In the genomic region with DNA sequence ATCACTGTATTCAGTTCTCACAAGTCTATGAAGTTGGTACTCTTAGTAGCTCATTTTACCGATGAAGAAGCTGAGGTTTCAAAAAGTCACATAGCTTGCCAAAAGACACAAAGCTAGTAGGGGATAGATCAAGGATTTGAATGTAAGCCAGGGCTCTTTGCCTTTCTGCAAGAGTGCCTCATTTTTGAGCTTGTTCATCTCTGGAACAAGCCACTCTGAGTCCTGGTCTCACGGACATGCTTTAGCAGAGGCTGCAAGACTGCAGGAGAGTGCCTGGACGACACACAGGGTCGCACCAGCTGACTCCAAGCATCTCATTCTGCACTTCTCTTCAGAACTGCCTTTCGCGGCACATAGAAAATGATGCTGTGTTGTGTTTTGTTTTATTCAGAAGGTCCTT, we compare ENCODE assay signal across 1 cellular context.
TF ChIP-seq lines count a peak whose summit lies in the region.

No MANE protein-coding gene starts in this region.

TF ChIP-seq in SK-N-SH, 30 proteins besides CTCF, POLR2A, EP300 and RAD21 (continued from another document):
- TF ChIP-seq, protein P1, sequence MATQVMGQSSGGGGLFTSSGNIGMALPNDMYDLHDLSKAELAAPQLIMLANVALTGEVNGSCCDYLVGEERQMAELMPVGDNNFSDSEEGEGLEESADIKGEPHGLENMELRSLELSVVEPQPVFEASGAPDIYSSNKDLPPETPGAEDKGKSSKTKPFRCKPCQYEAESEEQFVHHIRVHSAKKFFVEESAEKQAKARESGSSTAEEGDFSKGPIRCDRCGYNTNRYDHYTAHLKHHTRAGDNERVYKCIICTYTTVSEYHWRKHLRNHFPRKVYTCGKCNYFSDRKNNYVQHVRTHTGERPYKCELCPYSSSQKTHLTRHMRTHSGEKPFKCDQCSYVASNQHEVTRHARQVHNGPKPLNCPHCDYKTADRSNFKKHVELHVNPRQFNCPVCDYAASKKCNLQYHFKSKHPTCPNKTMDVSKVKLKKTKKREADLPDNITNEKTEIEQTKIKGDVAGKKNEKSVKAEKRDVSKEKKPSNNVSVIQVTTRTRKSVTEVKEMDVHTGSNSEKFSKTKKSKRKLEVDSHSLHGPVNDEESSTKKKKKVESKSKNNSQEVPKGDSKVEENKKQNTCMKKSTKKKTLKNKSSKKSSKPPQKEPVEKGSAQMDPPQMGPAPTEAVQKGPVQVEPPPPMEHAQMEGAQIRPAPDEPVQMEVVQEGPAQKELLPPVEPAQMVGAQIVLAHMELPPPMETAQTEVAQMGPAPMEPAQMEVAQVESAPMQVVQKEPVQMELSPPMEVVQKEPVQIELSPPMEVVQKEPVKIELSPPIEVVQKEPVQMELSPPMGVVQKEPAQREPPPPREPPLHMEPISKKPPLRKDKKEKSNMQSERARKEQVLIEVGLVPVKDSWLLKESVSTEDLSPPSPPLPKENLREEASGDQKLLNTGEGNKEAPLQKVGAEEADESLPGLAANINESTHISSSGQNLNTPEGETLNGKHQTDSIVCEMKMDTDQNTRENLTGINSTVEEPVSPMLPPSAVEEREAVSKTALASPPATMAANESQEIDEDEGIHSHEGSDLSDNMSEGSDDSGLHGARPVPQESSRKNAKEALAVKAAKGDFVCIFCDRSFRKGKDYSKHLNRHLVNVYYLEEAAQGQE (IDR thresholded peaks at IDR 0.05; ENCODE audit: low read depth, low read length), result no peak
- no peak for TF ChIP-seq FOXJ3 (CRISPR knock-in tag; IDR thresholded peaks at IDR 0.05)
- no peak for TF ChIP-seq CHD2 (IDR thresholded peaks at IDR 0.05; ENCODE audit: low read length, partially characterized antibody)
- TF ChIP-seq, protein P2, sequence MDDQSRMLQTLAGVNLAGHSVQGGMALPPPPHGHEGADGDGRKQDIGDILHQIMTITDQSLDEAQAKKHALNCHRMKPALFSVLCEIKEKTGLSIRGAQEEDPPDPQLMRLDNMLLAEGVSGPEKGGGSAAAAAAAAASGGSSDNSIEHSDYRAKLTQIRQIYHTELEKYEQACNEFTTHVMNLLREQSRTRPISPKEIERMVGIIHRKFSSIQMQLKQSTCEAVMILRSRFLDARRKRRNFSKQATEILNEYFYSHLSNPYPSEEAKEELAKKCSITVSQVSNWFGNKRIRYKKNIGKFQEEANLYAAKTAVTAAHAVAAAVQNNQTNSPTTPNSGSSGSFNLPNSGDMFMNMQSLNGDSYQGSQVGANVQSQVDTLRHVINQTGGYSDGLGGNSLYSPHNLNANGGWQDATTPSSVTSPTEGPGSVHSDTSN (IDR thresholded peaks at IDR 0.05), result 0 out of 2 replicates have a peak, but pooled peaks have one; percentile 12
- TF ChIP-seq TCF12 (IDR thresholded peaks at IDR 0.05), result peak; percentile 50; the same call in 1 of the 2 replicates
- no peak for TF ChIP-seq RXRA (IDR thresholded peaks at IDR 0.05; ENCODE audit: borderline replicate concordance, low read depth)
- TF ChIP-seq, protein P3, sequence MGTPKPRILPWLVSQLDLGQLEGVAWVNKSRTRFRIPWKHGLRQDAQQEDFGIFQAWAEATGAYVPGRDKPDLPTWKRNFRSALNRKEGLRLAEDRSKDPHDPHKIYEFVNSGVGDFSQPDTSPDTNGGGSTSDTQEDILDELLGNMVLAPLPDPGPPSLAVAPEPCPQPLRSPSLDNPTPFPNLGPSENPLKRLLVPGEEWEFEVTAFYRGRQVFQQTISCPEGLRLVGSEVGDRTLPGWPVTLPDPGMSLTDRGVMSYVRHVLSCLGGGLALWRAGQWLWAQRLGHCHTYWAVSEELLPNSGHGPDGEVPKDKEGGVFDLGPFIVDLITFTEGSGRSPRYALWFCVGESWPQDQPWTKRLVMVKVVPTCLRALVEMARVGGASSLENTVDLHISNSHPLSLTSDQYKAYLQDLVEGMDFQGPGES (IDR thresholded peaks at IDR 0.05; ENCODE audit: low read depth, low read length), result no peak
- no peak for TF ChIP-seq MXI1 (IDR thresholded peaks at IDR 0.05; ENCODE audit: low read depth, low read length)
- TF ChIP-seq JUND (IDR thresholded peaks at IDR 0.05), result no peak
- TF ChIP-seq, protein P4, sequence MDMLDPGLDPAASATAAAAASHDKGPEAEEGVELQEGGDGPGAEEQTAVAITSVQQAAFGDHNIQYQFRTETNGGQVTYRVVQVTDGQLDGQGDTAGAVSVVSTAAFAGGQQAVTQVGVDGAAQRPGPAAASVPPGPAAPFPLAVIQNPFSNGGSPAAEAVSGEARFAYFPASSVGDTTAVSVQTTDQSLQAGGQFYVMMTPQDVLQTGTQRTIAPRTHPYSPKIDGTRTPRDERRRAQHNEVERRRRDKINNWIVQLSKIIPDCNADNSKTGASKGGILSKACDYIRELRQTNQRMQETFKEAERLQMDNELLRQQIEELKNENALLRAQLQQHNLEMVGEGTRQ (IDR thresholded peaks at IDR 0.05; ENCODE audit: borderline replicate concordance, low read depth, low read length), result no peak
